Comparison of ENCODE assay signal across 8 cellular contexts in the genomic region with DNA sequence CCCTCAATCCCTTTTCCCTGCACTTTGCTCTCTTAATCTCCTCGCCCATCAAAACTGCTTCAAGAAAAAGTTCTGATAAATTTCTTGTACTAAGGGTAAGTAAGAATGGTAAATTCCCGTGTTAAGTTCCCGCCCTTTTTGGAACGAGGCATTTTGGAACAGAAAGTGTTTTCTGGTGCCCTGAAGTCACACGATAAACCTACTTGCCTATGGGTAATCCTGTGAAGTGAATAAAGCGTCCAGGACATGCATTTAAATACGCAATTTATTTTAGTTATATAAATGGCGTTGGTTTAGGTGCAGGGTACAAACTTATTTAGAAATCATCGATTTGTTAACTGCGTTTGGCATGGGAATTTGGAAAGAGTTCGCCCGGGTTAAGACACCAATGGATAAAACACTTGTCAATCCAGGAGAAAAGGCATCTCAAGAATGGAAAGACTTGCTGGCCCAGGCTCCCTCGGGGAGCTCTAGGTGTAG. TPM values are rescaled to one million over a fixed set of nuclear protein-coding genes. Genes with fewer than 3 reads are reported as not detected.
DNase-seq lines count a peak whose midpoint lies in the region; TF ChIP-seq lines count a peak whose summit lies in the region.

No MANE protein-coding gene starts in this region.

- peak overlapping the region; percentile 91 for H3K4me2 ChIP-seq in SK-N-SH

- no peak for TF ChIP-seq RAD21 in SK-N-SH (IDR thresholded peaks at IDR 0.05; ENCODE audit: low read length)

- H3F3A ChIP-seq in SK-N-SH (replicated peaks; ENCODE audit: insufficient read depth) = peaks cover 15% of the 10 kb centered on the region

- peaks cover 35% of the 10 kb centered on the region for H3K36me3 Mint-ChIP-seq in activated CD4-positive, alpha-beta T cell treated with anti-CD3 and anti-CD28 coated beads, Interleukin-2, amount 10 ng/mL, durations not matched to agents 24 days and 14 days (ENCODE audit: low read depth)
- H3K36me3 Mint-ChIP-seq in neural crest cell (ENCODE audit: low read depth) = peaks cover 5% of the 10 kb centered on the region

- peak overlapping the region; percentile 77 to 80 for H3K4me3 ChIP-seq in SK-N-SH (ENCODE audit: low read depth in 2 of 2, low read length in 1 of 2)

- no peaks in the 10 kb centered on the region for H3K9me3 ChIP-seq in SK-N-SH

- DNase-seq in activated CD4-positive, alpha-beta T cell treated with anti-CD3 and anti-CD28 coated beads, Interleukin-2, amount 10 ng/mL, durations not matched to agents 24 days and 14 days = peak; percentile 76
- no peak for DNase-seq in activated CD4-positive, alpha-beta T cell treated with anti-CD3 and anti-CD28 coated beads for 1 hour
- peak; percentile 13 for DNase-seq in SK-N-SH
- DNase-seq in epithelial cell of prostate (ENCODE audit: low read depth, low spot score) = no peak
- DNase-seq in neural crest cell (ENCODE audit: low read depth, low spot score) = no peak
- no peak for DNase-seq in NOMO-1 treated with dmso at 0.1 percent for 144 hours (lab: John Stamatoyannopoulos, UW; ENCODE audit: unreplicated experiment)
- DNase-seq in activated effector memory CD4-positive, alpha-beta T cell treated with anti-CD3 and anti-CD28 coated beads, Interleukin-2, amount 50 U/mL, for 16 hours = no peak
- DNase-seq in cortex of kidney (lab: John Stamatoyannopoulos, UW) = no peak

- peaks cover 3 to 5% of the 10 kb centered on the region in 2 experiments for H3K36me3 ChIP-seq in SK-N-SH (replicated peaks in 1 of 2; ENCODE audit: control insufficient read depth in 1 of 2, insufficient read depth in 2 of 2, low read length in 1 of 2)

- H2AFZ ChIP-seq in SK-N-SH (ENCODE audit: low read depth) = peak overlapping the region; percentile 96

- H3K27ac ChIP-seq in SK-N-SH (ENCODE audit: low read depth in 2 of 2, low read length in 1 of 2) (peak overlapping the region; percentile 94 to 97), epithelial cell of prostate (peak overlapping the region; percentile 85)

- peak overlapping the region; percentile 98 for H3K27ac Mint-ChIP-seq in activated CD4-positive, alpha-beta T cell treated with anti-CD3 and anti-CD28 coated beads, Interleukin-2, amount 10 ng/mL, durations not matched to agents 24 days and 14 days
- H3K27ac Mint-ChIP-seq in neural crest cell (ENCODE audit: unreplicated experiment) = peak overlapping the region; percentile 100

- peaks cover 0 to 8% of the 10 kb centered on the region in 2 experiments; a peak in 2 of 4 replicates for H3K4me1 ChIP-seq in SK-N-SH (ENCODE audit: control insufficient read depth in 1 of 2, insufficient read depth in 2 of 2, low read depth in 1 of 2, low read length in 1 of 2)

- H4K20me1 ChIP-seq in SK-N-SH (ENCODE audit: insufficient read depth) = peaks cover 33% of the 10 kb centered on the region

- peak overlapping the region; percentile 91 for H3K4me3 Mint-ChIP-seq in activated CD4-positive, alpha-beta T cell treated with anti-CD3 and anti-CD28 coated beads, Interleukin-2, amount 10 ng/mL, durations not matched to agents 24 days and 14 days
- peak overlapping the region; percentile 96 for H3K4me3 Mint-ChIP-seq in neural crest cell

- no peaks in the 10 kb centered on the region for H3K27me3 ChIP-seq in SK-N-SH (ENCODE audit: insufficient read depth)

- peaks cover 38% of the 10 kb centered on the region for H3K79me2 ChIP-seq in SK-N-SH (ENCODE audit: insufficient read depth)

- POLR2A ChIA-PET in SK-N-SH (lab: Yijun Ruan, JAX) = interaction anchor here (1.1 kb wide), 1 partner anchor 12 kb away, joined by 4 read pairs; no protein-coding TSS in a partner anchor

- H3K9ac ChIP-seq in SK-N-SH = peak overlapping the region; percentile 93

- H3K9me2 ChIP-seq in SK-N-SH = no peaks in the 10 kb centered on the region

- TF ChIP-seq EP300 in SK-N-SH (IDR thresholded peaks at IDR 0.05; ENCODE audit: borderline replicate concordance in 1 of 2, low read depth in 1 of 2, low read length in 1 of 2) = no peak

- H3K4me1 Mint-ChIP-seq in activated CD4-positive, alpha-beta T cell treated with anti-CD3 and anti-CD28 coated beads, Interleukin-2, amount 10 ng/mL, durations not matched to agents 24 days and 14 days = peaks cover 31% of the 10 kb centered on the region
- peaks cover 47% of the 10 kb centered on the region for H3K4me1 Mint-ChIP-seq in neural crest cell

- WGBS in SK-N-SH (ENCODE audit: low lambda C conversion rate) = 20% methylated on average over 13 of the region's 13 CpGs

- H3K27me3 Mint-ChIP-seq in activated CD4-positive, alpha-beta T cell treated with anti-CD3 and anti-CD28 coated beads, Interleukin-2, amount 10 ng/mL, durations not matched to agents 24 days and 14 days = no peaks in the 10 kb centered on the region
- no peaks in the 10 kb centered on the region for H3K27me3 Mint-ChIP-seq in neural crest cell (ENCODE audit: low read depth)

- no peaks in the 10 kb centered on the region for H3K9me3 Mint-ChIP-seq in activated CD4-positive, alpha-beta T cell treated with anti-CD3 and anti-CD28 coated beads, Interleukin-2, amount 10 ng/mL, durations not matched to agents 24 days and 14 days
- no peaks in the 10 kb centered on the region for H3K9me3 Mint-ChIP-seq in neural crest cell

- intact Hi-C loops in activated CD4-positive, alpha-beta T cell treated with anti-CD3 and anti-CD28 coated beads, Interleukin-2, amount 10 ng/mL, durations not matched to agents 24 days and 14 days (cut with micrococcal nuclease) = loop anchor here (1.0 to 10.0 kb wide), 11 partner anchors 23 to 545 kb away; a partner anchor contains a TSS

- CTCF ChIA-PET in SK-N-SH (lab: Yijun Ruan, JAX) = no interaction called here

- no peak for TF ChIP-seq CTCF in SK-N-SH (IDR thresholded peaks at IDR 0.05)
- TF ChIP-seq CTCF in neural crest cell (conservative IDR thresholded peaks at IDR 0.05) = no peak

TF ChIP-seq in SK-N-SH, 30 proteins besides CTCF, POLR2A, EP300 and RAD21 (continues in another document):
- no peak for TF ChIP-seq MXI1 (IDR thresholded peaks at IDR 0.05; ENCODE audit: low read depth, low read length)
- TF ChIP-seq NRF1 (IDR thresholded peaks at IDR 0.05; ENCODE audit: low read depth, low read length) = no peak
- no peak for TF ChIP-seq TEAD4 (IDR thresholded peaks at IDR 0.05; ENCODE audit: borderline replicate concordance, insufficient read depth)
- TF ChIP-seq, protein P1, sequence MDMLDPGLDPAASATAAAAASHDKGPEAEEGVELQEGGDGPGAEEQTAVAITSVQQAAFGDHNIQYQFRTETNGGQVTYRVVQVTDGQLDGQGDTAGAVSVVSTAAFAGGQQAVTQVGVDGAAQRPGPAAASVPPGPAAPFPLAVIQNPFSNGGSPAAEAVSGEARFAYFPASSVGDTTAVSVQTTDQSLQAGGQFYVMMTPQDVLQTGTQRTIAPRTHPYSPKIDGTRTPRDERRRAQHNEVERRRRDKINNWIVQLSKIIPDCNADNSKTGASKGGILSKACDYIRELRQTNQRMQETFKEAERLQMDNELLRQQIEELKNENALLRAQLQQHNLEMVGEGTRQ (IDR thresholded peaks at IDR 0.05; ENCODE audit: borderline replicate concordance, low read depth, low read length) = no peak
- no peak for TF ChIP-seq SIN3A (IDR thresholded peaks at IDR 0.05; ENCODE audit: borderline replicate concordance, low read depth, low read length)
- TF ChIP-seq, protein P2, sequence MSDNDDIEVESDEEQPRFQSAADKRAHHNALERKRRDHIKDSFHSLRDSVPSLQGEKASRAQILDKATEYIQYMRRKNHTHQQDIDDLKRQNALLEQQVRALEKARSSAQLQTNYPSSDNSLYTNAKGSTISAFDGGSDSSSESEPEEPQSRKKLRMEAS (IDR thresholded peaks at IDR 0.05; ENCODE audit: low read depth) = no peak
- TF ChIP-seq RFX5 (IDR thresholded peaks at IDR 0.05; ENCODE audit: low read length) = no peak
- no peak for TF ChIP-seq YY1 (IDR thresholded peaks at IDR 0.05; ENCODE audit: low read depth)
- no peak for TF ChIP-seq CHD2 (IDR thresholded peaks at IDR 0.05; ENCODE audit: low read length, partially characterized antibody)
- TF ChIP-seq GATA2 (CRISPR knock-in tag; IDR thresholded peaks at IDR 0.05) = no peak
- TF ChIP-seq GABPA (IDR thresholded peaks at IDR 0.05; ENCODE audit: low read depth) = no peak
- TF ChIP-seq, protein P3, sequence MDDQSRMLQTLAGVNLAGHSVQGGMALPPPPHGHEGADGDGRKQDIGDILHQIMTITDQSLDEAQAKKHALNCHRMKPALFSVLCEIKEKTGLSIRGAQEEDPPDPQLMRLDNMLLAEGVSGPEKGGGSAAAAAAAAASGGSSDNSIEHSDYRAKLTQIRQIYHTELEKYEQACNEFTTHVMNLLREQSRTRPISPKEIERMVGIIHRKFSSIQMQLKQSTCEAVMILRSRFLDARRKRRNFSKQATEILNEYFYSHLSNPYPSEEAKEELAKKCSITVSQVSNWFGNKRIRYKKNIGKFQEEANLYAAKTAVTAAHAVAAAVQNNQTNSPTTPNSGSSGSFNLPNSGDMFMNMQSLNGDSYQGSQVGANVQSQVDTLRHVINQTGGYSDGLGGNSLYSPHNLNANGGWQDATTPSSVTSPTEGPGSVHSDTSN (IDR thresholded peaks at IDR 0.05) = no peak
- TF ChIP-seq RXRA (IDR thresholded peaks at IDR 0.05; ENCODE audit: borderline replicate concordance, low read depth) = no peak
- TF ChIP-seq, protein P4, sequence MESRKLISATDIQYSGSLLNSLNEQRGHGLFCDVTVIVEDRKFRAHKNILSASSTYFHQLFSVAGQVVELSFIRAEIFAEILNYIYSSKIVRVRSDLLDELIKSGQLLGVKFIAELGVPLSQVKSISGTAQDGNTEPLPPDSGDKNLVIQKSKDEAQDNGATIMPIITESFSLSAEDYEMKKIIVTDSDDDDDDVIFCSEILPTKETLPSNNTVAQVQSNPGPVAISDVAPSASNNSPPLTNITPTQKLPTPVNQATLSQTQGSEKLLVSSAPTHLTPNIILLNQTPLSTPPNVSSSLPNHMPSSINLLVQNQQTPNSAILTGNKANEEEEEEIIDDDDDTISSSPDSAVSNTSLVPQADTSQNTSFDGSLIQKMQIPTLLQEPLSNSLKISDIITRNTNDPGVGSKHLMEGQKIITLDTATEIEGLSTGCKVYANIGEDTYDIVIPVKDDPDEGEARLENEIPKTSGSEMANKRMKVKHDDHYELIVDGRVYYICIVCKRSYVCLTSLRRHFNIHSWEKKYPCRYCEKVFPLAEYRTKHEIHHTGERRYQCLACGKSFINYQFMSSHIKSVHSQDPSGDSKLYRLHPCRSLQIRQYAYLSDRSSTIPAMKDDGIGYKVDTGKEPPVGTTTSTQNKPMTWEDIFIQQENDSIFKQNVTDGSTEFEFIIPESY (IDR thresholded peaks at IDR 0.05; ENCODE audit: borderline replicate concordance, low read depth) = no peak
- TF ChIP-seq NFIC (IDR thresholded peaks at IDR 0.05; ENCODE audit: borderline replicate concordance) = no peak

RNA-seq across cellular contexts. Expression of a gene that starts 0.7 kb away (rescaled TPM):
- 207 and 209 TPM in 2 replicates for total RNA-seq in activated CD4-positive, alpha-beta T cell treated with anti-CD3 and anti-CD28 coated beads, Interleukin-2, amount 10 ng/mL, durations not matched to agents 24 days and 14 days
- 128 and 140 TPM in 2 replicates for polyA plus RNA-seq in SK-N-SH (2012; rRNA removed)
- 185 and 241 TPM in 2 replicates for polyA plus RNA-seq in SK-N-SH (2012; cell fraction: cytosol; rRNA removed)
- 44.7 and 80.8 TPM in 2 replicates for polyA plus RNA-seq in SK-N-SH (2012; cell fraction: nucleus; rRNA removed)
- 83.6 and 90.4 TPM in 2 replicates for total RNA-seq in neural crest cell

Comparison
In these comparisons a context has a peak if more than half of its experiments do, and no peak if none do; other contexts are left out.
1. DNase-seq: peak in activated CD4-positive, alpha-beta T cell treated with anti-CD3 and anti-CD28 coated beads, Interleukin-2, amount 10 ng/mL, durations not matched to agents 24 days and 14 days (single experiment) and SK-N-SH (single experiment); none in activated CD4-positive, alpha-beta T cell treated with anti-CD3 and anti-CD28 coated beads for 1 hour (single experiment), epithelial cell of prostate (single experiment), neural crest cell (single experiment), NOMO-1 treated with dmso at 0.1 percent for 144 hours (single experiment), activated effector memory CD4-positive, alpha-beta T cell treated with anti-CD3 and anti-CD28 coated beads, Interleukin-2, amount 50 U/mL, for 16 hours (single experiment) and cortex of kidney (single experiment).